ENCODE assay signal across 8 cellular contexts in genomic region chr1:173715538-173715844, GRCh38. TPM values are rescaled to one million over a fixed set of nuclear protein-coding genes. Genes with fewer than 3 reads are reported as not detected.
DNase-seq lines count a peak whose midpoint lies in the region; ATAC-seq and TF ChIP-seq lines count a peak whose summit lies in the region.

No MANE protein-coding gene starts in this region.

- POLR2A ChIA-PET in naive thymus-derived CD8-positive, alpha-beta T cell (lab: Charles Lee) = interaction anchor here (0.6 to 3.2 kb wide), 8 partner anchors 109 to 1284 kb away, joined by 3 to 34 read pairs (median 8); partner anchors contain the start of genes CACYBP, CENPL, DARS2 and GAS5

- peaks cover 14 to 42% (median 36%) of the 10 kb centered on the region in 4 donors for H3K4me1 Mint-ChIP-seq in naive thymus-derived CD8-positive, alpha-beta T cell

- peak; percentile 20 for DNase-seq in Jurkat, Clone E6-1 (ENCODE audit: low read depth, low spot score)
- DNase-seq in choroid plexus epithelial cell (ENCODE audit: low read depth) = no peak
- no peak for DNase-seq in naive thymus-derived CD8-positive, alpha-beta T cell
- no peak for DNase-seq in foreskin melanocyte
- DNase-seq in NCI-H1436 treated with DMSO at 0.1 percent for 48 hours (lab: John Stamatoyannopoulos, UW) = no peak
- no peak for DNase-seq in stimulated activated CD8-positive, alpha-beta memory T cell treated with anti-CD3 and anti-CD28 coated beads, Interleukin-4, amount 100 ng/mL, for 48 hours

- H3K9ac ChIP-seq in BLaER1 = peak overlapping the region; percentile 89

- ATAC-seq in naive thymus-derived CD8-positive, alpha-beta T cell = no peak
- ATAC-seq in HG03108 (IDR thresholded peaks at IDR 0.05; ENCODE audit: unreplicated experiment) = no peak

- peaks cover 0 to 3% (median 0%) of the 10 kb centered on the region in 9 donors for H3K9me3 Mint-ChIP-seq in naive thymus-derived CD8-positive, alpha-beta T cell

- peaks cover 16% of the 10 kb centered on the region for H3K36me3 ChIP-seq in BLaER1

- no peak for TF ChIP-seq CTCF in choroid plexus epithelial cell (conservative IDR thresholded peaks at IDR 0.05; ENCODE audit: low read depth, low read length)

- H3K4me3 Mint-ChIP-seq in naive thymus-derived CD8-positive, alpha-beta T cell = peak overlapping the region; percentile 92 to 100 (median 98)

- H3K4me2 ChIP-seq in BLaER1 = peak overlapping the region; percentile 89

- peak overlapping the region; percentile 76 for H3K4me3 ChIP-seq in BLaER1
- H3K4me3 ChIP-seq in Jurkat, Clone E6-1 (ENCODE audit: low read length) = peak overlapping the region; percentile 89
- peak overlapping the region; percentile 91 for H3K4me3 ChIP-seq in choroid plexus epithelial cell (ENCODE audit: low read depth, low read length)

- peak overlapping the region; percentile 78 for H3K27ac ChIP-seq in BLaER1

- no peaks in the 10 kb centered on the region for H4K20me1 ChIP-seq in BLaER1

- peak overlapping the region; percentile 92 to 98 (median 96) for H3K27ac Mint-ChIP-seq in naive thymus-derived CD8-positive, alpha-beta T cell

- H3K27me3 Mint-ChIP-seq in naive thymus-derived CD8-positive, alpha-beta T cell = peaks cover 7 to 15% (median 8%) of the 10 kb centered on the region in 5 donors

- H3K4me1 ChIP-seq in BLaER1 = peaks cover 16% of the 10 kb centered on the region

- peaks cover 5 to 18% (median 16%) of the 10 kb centered on the region in 3 donors for H3K36me3 Mint-ChIP-seq in naive thymus-derived CD8-positive, alpha-beta T cell

- H3K27me3 ChIP-seq in BLaER1 = no peaks in the 10 kb centered on the region

- H3K9me3 ChIP-seq in BLaER1 = no peaks in the 10 kb centered on the region

RNA-seq across cellular contexts. Expression of gene KLHL20, which starts 0.7 kb away (rescaled TPM):
- polyA plus RNA-seq in Jurkat, Clone E6-1 (2012; ENCODE audit: insufficient read depth, insufficient read length) = 10.5 TPM
- total RNA-seq in naive thymus-derived CD8-positive, alpha-beta T cell = 10 to 100 TPM; 34.5 to 40.8 TPM
- 10 to 100 TPM; 21.1 to 27.1 (median 21.9) TPM for polyA plus RNA-seq in naive thymus-derived CD8-positive, alpha-beta T cell

RNA-seq across cellular contexts. Expression of gene ANKRD45, which starts 45.8 kb away (rescaled TPM):
- not detected for polyA plus RNA-seq in Jurkat, Clone E6-1 (2012; ENCODE audit: insufficient read depth, insufficient read length)
- total RNA-seq in naive thymus-derived CD8-positive, alpha-beta T cell = not detected
- polyA plus RNA-seq in naive thymus-derived CD8-positive, alpha-beta T cell = not detected
